Comparison of ENCODE assay signal across 8 cellular contexts in the genomic region with DNA sequence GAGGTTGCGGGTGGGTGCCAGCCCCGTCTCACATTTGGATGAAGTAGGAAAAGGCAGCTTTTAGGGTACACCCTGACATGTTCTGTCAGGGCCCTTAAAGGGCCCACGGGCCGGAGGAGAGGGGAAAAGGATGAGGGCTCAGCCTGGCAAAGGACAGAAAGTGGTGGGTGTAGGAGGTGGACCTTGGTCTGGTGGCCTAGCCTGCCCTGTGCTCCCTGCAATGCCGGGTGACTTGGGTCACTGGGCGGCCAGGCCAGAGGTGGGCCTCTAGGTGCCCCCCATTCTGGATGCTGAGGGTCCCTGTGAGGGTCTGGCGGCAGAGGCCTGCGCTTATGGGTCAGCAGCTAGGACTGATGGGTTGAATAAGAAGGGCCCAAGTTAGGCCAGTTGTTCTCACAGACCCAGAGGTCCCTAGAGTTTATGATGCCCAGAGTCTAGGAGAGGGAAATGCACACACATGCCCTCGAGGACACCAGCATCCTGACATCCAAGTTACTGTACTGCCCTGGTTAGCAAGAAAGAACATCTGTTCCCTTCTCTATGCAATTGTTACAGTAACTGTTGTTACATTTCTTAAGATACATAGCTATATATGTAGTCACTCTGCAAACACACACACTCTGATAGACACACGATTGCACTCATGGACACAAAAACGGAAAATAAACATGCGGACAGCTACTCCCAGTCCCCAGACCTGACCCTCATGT. TPM values are rescaled to one million over a fixed set of nuclear protein-coding genes. Genes with fewer than 3 reads are reported as not detected.
DNase-seq lines count a peak whose midpoint lies in the region; ATAC-seq, FAIRE-seq and TF ChIP-seq lines count a peak whose summit lies in the region.

No MANE protein-coding gene starts in this region.

- H3K27me3 ChIP-seq in SK-N-SH (ENCODE audit: insufficient read depth) (no peaks in the 10 kb centered on the region), subcutaneous abdominal adipose tissue (ENCODE audit: control insufficient read depth in 5 of 5, insufficient read depth in 4 of 5, low read length in 5 of 5) (no peaks in the 10 kb centered on the region)

- H3K4me1 ChIP-seq in SK-N-SH (ENCODE audit: control insufficient read depth in 1 of 2, insufficient read depth in 2 of 2, low read depth in 1 of 2, low read length in 1 of 2) (peaks cover 0 to 18% of the 10 kb centered on the region in 2 experiments; a peak in 1 of 4 replicates), kidney (ENCODE audit: control insufficient read depth in 1 of 2, insufficient read depth in 1 of 2, low read depth in 1 of 2, low read length in 2 of 2) (peaks cover 6 to 8% of the 10 kb centered on the region in 2 donors), subcutaneous abdominal adipose tissue (ENCODE audit: control insufficient read depth in 5 of 5, insufficient read depth in 5 of 5, low read length in 5 of 5) (peaks cover 4 to 42% (median 35%) of the 10 kb centered on the region in 5 donors)

- peaks cover 6% of the 10 kb centered on the region; the same call in 1 of the 2 replicates for H3K79me2 ChIP-seq in SK-N-SH (ENCODE audit: insufficient read depth)

- POLR2A ChIA-PET in SK-N-SH (lab: Yijun Ruan, JAX): interaction anchor here (0.6 to 1.1 kb wide), 5 partner anchors 12 to 61 kb away, joined by 3 to 5 read pairs (median 3); a partner anchor contains a TSS
- POLR2A ChIA-PET in activated naive CD8-positive, alpha-beta T cell treated with anti-CD3 and anti-CD28 coated beads, Interleukin-2, amount 10 ng/mL, durations not matched to agents 7 days and 5 days (lab: Charles Lee): interaction anchor here (1.1 to 9.0 kb wide), 9 partner anchors 7 to 362 kb away, joined by 3 to 131 read pairs (median 6); a partner anchor contains a TSS

- no peaks in the 10 kb centered on the region for H4K20me1 ChIP-seq in SK-N-SH (ENCODE audit: insufficient read depth)

- no peak for DNase-seq in SK-N-SH
- no peak for DNase-seq in activated naive CD8-positive, alpha-beta T cell treated with anti-CD3 and anti-CD28 coated beads, Interleukin-2, amount 10 ng/mL, durations not matched to agents 7 days and 5 days
- no peak for DNase-seq in kidney
- DNase-seq in NCI-H1436 (lab: John Stamatoyannopoulos, UW): no peak

- H3K36me3 Mint-ChIP-seq in activated naive CD8-positive, alpha-beta T cell treated with anti-CD3 and anti-CD28 coated beads, Interleukin-2, amount 10 ng/mL, durations not matched to agents 7 days and 5 days: peaks cover 4% of the 10 kb centered on the region

- FAIRE-seq in kidney (lab: Jason Lieb, UNC): no peak

- peak overlapping the region; percentile 66 to 89; a peak in 3 of 4 replicates for H3K27ac ChIP-seq in SK-N-SH (ENCODE audit: low read depth in 2 of 2, low read length in 1 of 2)
- peak overlapping the region in 1 of 2 donors; percentile 89 for H3K27ac ChIP-seq in kidney (ENCODE audit: low read depth in 2 of 2, low read length in 2 of 2)
- H3K27ac ChIP-seq in subcutaneous abdominal adipose tissue (ENCODE audit: low read depth, low read length): peak overlapping the region; percentile 57

- 54% methylated on average over 11 of the region's 12 CpGs for WGBS in SK-N-SH (ENCODE audit: low lambda C conversion rate)

- H3K9me3 Mint-ChIP-seq in activated naive CD8-positive, alpha-beta T cell treated with anti-CD3 and anti-CD28 coated beads, Interleukin-2, amount 10 ng/mL, durations not matched to agents 7 days and 5 days: no peaks in the 10 kb centered on the region

- TF ChIP-seq CTCF in SK-N-SH (IDR thresholded peaks at IDR 0.05): no peak
- no peak for TF ChIP-seq CTCF in kidney (IDR thresholded peaks at IDR 0.05; ENCODE audit: borderline replicate concordance, extremely low read depth, insufficient read depth)

- ATAC-seq in SK-N-SH treated with all-trans-retinoic acid at 6 μM for 48 hours (no peak), GM19324 (IDR thresholded peaks at IDR 0.05; ENCODE audit: low FRiP score, unreplicated experiment) (no peak), HG03439 (IDR thresholded peaks at IDR 0.05; ENCODE audit: unreplicated experiment) (no peak)
- no peak for ATAC-seq in activated naive CD8-positive, alpha-beta T cell treated with anti-CD3 and anti-CD28 coated beads, Interleukin-2, amount 10 ng/mL, durations not matched to agents 7 days and 5 days (ENCODE audit: low read depth)

- no peak for TF ChIP-seq RAD21 in SK-N-SH (IDR thresholded peaks at IDR 0.05; ENCODE audit: low read length)

- H3K9ac ChIP-seq in SK-N-SH: peak overlapping the region; percentile 89
- H3K9ac ChIP-seq in kidney (ENCODE audit: low read length in 2 of 2): peak overlapping the region in 1 of 2 donors; percentile 93
- H3K9ac ChIP-seq in subcutaneous abdominal adipose tissue (ENCODE audit: low read length in 5 of 5): peak overlapping the region in 4 of 5 donors; percentile 62 to 78 (median 68)

- intact Hi-C loops in kidney (cut with DNase I): no loop called here

- H3F3A ChIP-seq in SK-N-SH (replicated peaks; ENCODE audit: insufficient read depth): peaks cover 16% of the 10 kb centered on the region

- H3K4me2 ChIP-seq in SK-N-SH: peak overlapping the region; percentile 94

- H2AFZ ChIP-seq in SK-N-SH (ENCODE audit: low read depth): peak overlapping the region; percentile 80

- H3K4me3 ChIP-seq in SK-N-SH (ENCODE audit: low read depth in 2 of 2, low read length in 1 of 2): peak overlapping the region; percentile 91 to 98
- peak overlapping the region; percentile 65 to 81 for H3K4me3 ChIP-seq in kidney (ENCODE audit: low read length in 2 of 2)
- H3K4me3 ChIP-seq in subcutaneous abdominal adipose tissue (ENCODE audit: low read depth in 1 of 5, low read length in 5 of 5): peak overlapping the region; percentile 59 to 94 (median 88)

- no peaks in the 10 kb centered on the region for H3K9me2 ChIP-seq in SK-N-SH

- no peak for TF ChIP-seq EP300 in SK-N-SH (IDR thresholded peaks at IDR 0.05; ENCODE audit: borderline replicate concordance in 1 of 2, low read depth in 1 of 2, low read length in 1 of 2)

- H3K9me3 ChIP-seq in SK-N-SH: no peaks in the 10 kb centered on the region
- H3K9me3 ChIP-seq in kidney (ENCODE audit: control insufficient read depth in 1 of 2, low read length in 2 of 2): no peaks in the 10 kb centered on the region
- no peaks in the 10 kb centered on the region for H3K9me3 ChIP-seq in subcutaneous abdominal adipose tissue (ENCODE audit: control insufficient read depth in 5 of 5, low read length in 5 of 5)

- peak overlapping the region; percentile 96 for H3K27ac Mint-ChIP-seq in activated naive CD8-positive, alpha-beta T cell treated with anti-CD3 and anti-CD28 coated beads, Interleukin-2, amount 10 ng/mL, durations not matched to agents 7 days and 5 days

- H3K36me3 ChIP-seq in SK-N-SH (replicated peaks in 1 of 2; ENCODE audit: control insufficient read depth in 1 of 2, insufficient read depth in 2 of 2, low read length in 1 of 2) (no peaks in the 10 kb centered on the region), kidney (ENCODE audit: control insufficient read depth in 1 of 2, insufficient read depth in 2 of 2, low read length in 2 of 2) (no peaks in the 10 kb centered on the region), subcutaneous abdominal adipose tissue (ENCODE audit: control insufficient read depth in 5 of 5, insufficient read depth in 5 of 5, low read length in 5 of 5) (no peaks in the 10 kb centered on the region)

- CTCF ChIA-PET in SK-N-SH (lab: Yijun Ruan, JAX): interaction anchor here (0.7 to 7.4 kb wide), 6 partner anchors 8 to 91 kb away, joined by 3 to 72 read pairs (median 4); a partner anchor contains a TSS

- peaks cover 4% of the 10 kb centered on the region for H3K27me3 Mint-ChIP-seq in activated naive CD8-positive, alpha-beta T cell treated with anti-CD3 and anti-CD28 coated beads, Interleukin-2, amount 10 ng/mL, durations not matched to agents 7 days and 5 days

- peak overlapping the region; percentile 94 for H3K4me3 Mint-ChIP-seq in activated naive CD8-positive, alpha-beta T cell treated with anti-CD3 and anti-CD28 coated beads, Interleukin-2, amount 10 ng/mL, durations not matched to agents 7 days and 5 days

- H3K4me1 Mint-ChIP-seq in activated naive CD8-positive, alpha-beta T cell treated with anti-CD3 and anti-CD28 coated beads, Interleukin-2, amount 10 ng/mL, durations not matched to agents 7 days and 5 days: peaks cover 38% of the 10 kb centered on the region

TF ChIP-seq in SK-N-SH, 30 proteins besides CTCF, POLR2A, EP300 and RAD21 (continues in another document):
- TF ChIP-seq ELF1 (IDR thresholded peaks at IDR 0.05) (no peak), MEF2A (IDR thresholded peaks at IDR 0.05; ENCODE audit: borderline replicate concordance, low read depth) (no peak)

RNA-seq across cellular contexts. Expression of a gene that starts 12.5 kb away (rescaled TPM):
- 2.0 and 3.5 TPM in 2 replicates for polyA plus RNA-seq in SK-N-SH (2012; rRNA removed)
- 2.8 and 2.9 TPM in 2 replicates for polyA plus RNA-seq in SK-N-SH (2012; cell fraction: cytosol; rRNA removed)
- polyA plus RNA-seq in SK-N-SH (2012; cell fraction: nucleus; rRNA removed): 2.4 and 3.9 TPM in 2 replicates
- total RNA-seq in activated naive CD8-positive, alpha-beta T cell treated with anti-CD3 and anti-CD28 coated beads, Interleukin-2, amount 10 ng/mL, durations not matched to agents 7 days and 5 days: 1 to 10 TPM; 2.5 to 2.6 TPM
- total RNA-seq in kidney: 6.3 TPM
- 5.7 TPM for polyA plus RNA-seq in kidney (ENCODE audit: insufficient read depth, low read depth, low replicate concordance)

RNA-seq across cellular contexts. Expression of a gene that starts 30.6 kb away (rescaled TPM):
- polyA plus RNA-seq in SK-N-SH (2012; rRNA removed) (35.3 and 35.9 TPM in 2 replicates), kidney (ENCODE audit: insufficient read depth, low read depth, low replicate concordance) (21.8 TPM)
- polyA plus RNA-seq in SK-N-SH (2012; cell fraction: cytosol; rRNA removed): 17.4 and 20.2 TPM in 2 replicates
- 123 and 125 TPM in 2 replicates for polyA plus RNA-seq in SK-N-SH (2012; cell fraction: nucleus; rRNA removed)
- total RNA-seq in activated naive CD8-positive, alpha-beta T cell treated with anti-CD3 and anti-CD28 coated beads, Interleukin-2, amount 10 ng/mL, durations not matched to agents 7 days and 5 days: 10 to 100 TPM; 44.5 to 49.7 TPM
- total RNA-seq in kidney: 34.9 TPM

RNA-seq across cellular contexts. Expression of a gene that starts 45.1 kb away (rescaled TPM):
- polyA plus RNA-seq in SK-N-SH (2012; rRNA removed) (not detected in 2 replicates), kidney (ENCODE audit: insufficient read depth, low read depth, low replicate concordance) (not detected)
- not detected in 2 replicates for polyA plus RNA-seq in SK-N-SH (2012; cell fraction: cytosol; rRNA removed)
- not detected in 2 replicates for polyA plus RNA-seq in SK-N-SH (2012; cell fraction: nucleus; rRNA removed)
- not detected for total RNA-seq in activated naive CD8-positive, alpha-beta T cell treated with anti-CD3 and anti-CD28 coated beads, Interleukin-2, amount 10 ng/mL, durations not matched to agents 7 days and 5 days
- total RNA-seq in kidney: not detected

RNA-seq across cellular contexts. Expression of a gene that starts 51.2 kb away (rescaled TPM):
- 4,191 and 4,715 TPM in 2 replicates for polyA plus RNA-seq in SK-N-SH (2012; rRNA removed)
- 3,130 and 3,829 TPM in 2 replicates for polyA plus RNA-seq in SK-N-SH (2012; cell fraction: cytosol; rRNA removed)
- polyA plus RNA-seq in SK-N-SH (2012; cell fraction: nucleus; rRNA removed): 1,982 and 2,553 TPM in 2 replicates
- total RNA-seq in activated naive CD8-positive, alpha-beta T cell treated with anti-CD3 and anti-CD28 coated beads, Interleukin-2, amount 10 ng/mL, durations not matched to agents 7 days and 5 days: 1,000 to 10,000 TPM; 1,741 to 1,808 TPM
- 1,240 TPM for total RNA-seq in kidney
- polyA plus RNA-seq in kidney (ENCODE audit: insufficient read depth, low read depth, low replicate concordance): 1,699 TPM
